ENCODE assay signal across 2 cellular contexts in the genomic region with DNA sequence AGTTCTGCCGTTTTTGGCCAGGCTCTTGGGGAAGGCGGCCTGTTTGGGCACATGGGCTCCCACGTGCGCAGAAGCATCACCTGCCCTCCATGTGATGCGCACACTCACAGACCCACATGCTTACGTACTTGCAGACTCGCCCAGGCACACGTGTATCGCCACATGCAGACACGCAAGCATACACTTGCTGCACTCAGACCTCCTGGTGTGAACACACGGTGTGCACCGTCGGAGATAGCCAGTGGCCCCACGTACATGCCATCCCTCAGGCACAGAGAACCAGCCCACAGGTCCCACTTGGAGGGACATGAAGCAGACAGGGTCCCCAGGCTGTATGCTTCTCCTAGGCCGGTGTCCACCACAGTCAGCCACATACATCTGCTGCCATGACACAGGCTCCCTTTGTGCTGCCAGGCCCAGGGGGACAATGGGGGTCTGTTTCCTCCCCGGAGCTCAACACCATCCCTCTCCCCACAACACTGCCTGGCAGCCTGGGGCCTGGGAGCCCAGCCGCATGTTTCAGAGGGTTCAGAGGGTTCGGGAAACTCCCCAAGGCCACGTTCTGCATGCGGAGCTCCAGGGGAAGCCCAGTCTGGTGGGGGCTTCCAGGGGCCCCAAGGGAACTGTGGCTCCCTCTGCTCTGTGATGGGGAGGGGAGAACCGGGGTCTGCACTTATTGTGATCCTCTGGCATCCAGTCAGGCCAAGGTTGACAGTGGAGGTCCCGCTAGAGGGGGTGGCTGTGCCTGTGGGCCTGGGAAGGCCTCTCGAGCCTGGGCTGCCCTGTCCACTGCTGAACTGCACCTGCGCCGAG.
TF ChIP-seq lines count a peak whose summit lies in the region.

No MANE protein-coding gene starts in this region.

TF ChIP-seq in SK-N-SH, 30 proteins besides CTCF, POLR2A, EP300 and RAD21 (continued from another document):
- TF ChIP-seq, protein P1, sequence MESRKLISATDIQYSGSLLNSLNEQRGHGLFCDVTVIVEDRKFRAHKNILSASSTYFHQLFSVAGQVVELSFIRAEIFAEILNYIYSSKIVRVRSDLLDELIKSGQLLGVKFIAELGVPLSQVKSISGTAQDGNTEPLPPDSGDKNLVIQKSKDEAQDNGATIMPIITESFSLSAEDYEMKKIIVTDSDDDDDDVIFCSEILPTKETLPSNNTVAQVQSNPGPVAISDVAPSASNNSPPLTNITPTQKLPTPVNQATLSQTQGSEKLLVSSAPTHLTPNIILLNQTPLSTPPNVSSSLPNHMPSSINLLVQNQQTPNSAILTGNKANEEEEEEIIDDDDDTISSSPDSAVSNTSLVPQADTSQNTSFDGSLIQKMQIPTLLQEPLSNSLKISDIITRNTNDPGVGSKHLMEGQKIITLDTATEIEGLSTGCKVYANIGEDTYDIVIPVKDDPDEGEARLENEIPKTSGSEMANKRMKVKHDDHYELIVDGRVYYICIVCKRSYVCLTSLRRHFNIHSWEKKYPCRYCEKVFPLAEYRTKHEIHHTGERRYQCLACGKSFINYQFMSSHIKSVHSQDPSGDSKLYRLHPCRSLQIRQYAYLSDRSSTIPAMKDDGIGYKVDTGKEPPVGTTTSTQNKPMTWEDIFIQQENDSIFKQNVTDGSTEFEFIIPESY (IDR thresholded peaks at IDR 0.05; ENCODE audit: borderline replicate concordance, low read depth), result no peak
- TF ChIP-seq TAF1 (IDR thresholded peaks at IDR 0.05; ENCODE audit: borderline replicate concordance, low read depth, low read length), result no peak

TF ChIP-seq in SK-N-SH treated with all-trans-retinoic acid at 6 μM for 48 hours, 23 proteins besides CTCF, POLR2A, EP300 and RAD21 (continued from another document):
- TF ChIP-seq, protein P2, sequence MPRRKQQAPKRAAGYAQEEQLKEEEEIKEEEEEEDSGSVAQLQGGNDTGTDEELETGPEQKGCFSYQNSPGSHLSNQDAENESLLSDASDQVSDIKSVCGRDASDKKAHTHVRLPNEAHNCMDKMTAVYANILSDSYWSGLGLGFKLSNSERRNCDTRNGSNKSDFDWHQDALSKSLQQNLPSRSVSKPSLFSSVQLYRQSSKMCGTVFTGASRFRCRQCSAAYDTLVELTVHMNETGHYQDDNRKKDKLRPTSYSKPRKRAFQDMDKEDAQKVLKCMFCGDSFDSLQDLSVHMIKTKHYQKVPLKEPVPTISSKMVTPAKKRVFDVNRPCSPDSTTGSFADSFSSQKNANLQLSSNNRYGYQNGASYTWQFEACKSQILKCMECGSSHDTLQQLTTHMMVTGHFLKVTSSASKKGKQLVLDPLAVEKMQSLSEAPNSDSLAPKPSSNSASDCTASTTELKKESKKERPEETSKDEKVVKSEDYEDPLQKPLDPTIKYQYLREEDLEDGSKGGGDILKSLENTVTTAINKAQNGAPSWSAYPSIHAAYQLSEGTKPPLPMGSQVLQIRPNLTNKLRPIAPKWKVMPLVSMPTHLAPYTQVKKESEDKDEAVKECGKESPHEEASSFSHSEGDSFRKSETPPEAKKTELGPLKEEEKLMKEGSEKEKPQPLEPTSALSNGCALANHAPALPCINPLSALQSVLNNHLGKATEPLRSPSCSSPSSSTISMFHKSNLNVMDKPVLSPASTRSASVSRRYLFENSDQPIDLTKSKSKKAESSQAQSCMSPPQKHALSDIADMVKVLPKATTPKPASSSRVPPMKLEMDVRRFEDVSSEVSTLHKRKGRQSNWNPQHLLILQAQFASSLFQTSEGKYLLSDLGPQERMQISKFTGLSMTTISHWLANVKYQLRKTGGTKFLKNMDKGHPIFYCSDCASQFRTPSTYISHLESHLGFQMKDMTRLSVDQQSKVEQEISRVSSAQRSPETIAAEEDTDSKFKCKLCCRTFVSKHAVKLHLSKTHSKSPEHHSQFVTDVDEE (CRISPR knock-in tag; IDR thresholded peaks at IDR 0.05), result no peak
- TF ChIP-seq, protein P3, sequence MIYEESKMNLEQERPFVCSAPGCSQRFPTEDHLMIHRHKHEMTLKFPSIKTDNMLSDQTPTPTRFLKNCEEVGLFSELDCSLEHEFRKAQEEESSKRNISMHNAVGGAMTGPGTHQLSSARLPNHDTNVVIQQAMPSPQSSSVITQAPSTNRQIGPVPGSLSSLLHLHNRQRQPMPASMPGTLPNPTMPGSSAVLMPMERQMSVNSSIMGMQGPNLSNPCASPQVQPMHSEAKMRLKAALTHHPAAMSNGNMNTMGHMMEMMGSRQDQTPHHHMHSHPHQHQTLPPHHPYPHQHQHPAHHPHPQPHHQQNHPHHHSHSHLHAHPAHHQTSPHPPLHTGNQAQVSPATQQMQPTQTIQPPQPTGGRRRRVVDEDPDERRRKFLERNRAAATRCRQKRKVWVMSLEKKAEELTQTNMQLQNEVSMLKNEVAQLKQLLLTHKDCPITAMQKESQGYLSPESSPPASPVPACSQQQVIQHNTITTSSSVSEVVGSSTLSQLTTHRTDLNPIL (CRISPR knock-in tag; IDR thresholded peaks at IDR 0.05; ENCODE audit: low read depth), result no peak
- no peak for TF ChIP-seq TCF4 (CRISPR knock-in tag; IDR thresholded peaks at IDR 0.05; ENCODE audit: borderline replicate concordance)
- no peak for TF ChIP-seq ZFP3 (CRISPR knock-in tag; IDR thresholded peaks at IDR 0.05)
- TF ChIP-seq ZFP30 (CRISPR knock-in tag; IDR thresholded peaks at IDR 0.05), result no peak
- TF ChIP-seq PPARA (CRISPR knock-in tag; IDR thresholded peaks at IDR 0.05; ENCODE audit: borderline replicate concordance), result no peak
- no peak for TF ChIP-seq ZNF8 (CRISPR knock-in tag; IDR thresholded peaks at IDR 0.05)
